In genomic region chr2:35973132-35973736, GRCh38 we compare ENCODE assay signal across 8 cellular contexts.
DNase-seq lines count a peak whose midpoint lies in the region; ATAC-seq and TF ChIP-seq lines count a peak whose summit lies in the region.

No MANE protein-coding gene starts in this region.

- no peaks in the 10 kb centered on the region for H3K9me3 Mint-ChIP-seq in CD14-positive monocyte

- H3K27ac ChIP-seq in muscle layer of duodenum (ENCODE audit: low read length) (peak overlapping the region; percentile 35), uterus (no peak overlapping the region)

- no peaks in the 10 kb centered on the region for H3K36me3 ChIP-seq in muscle layer of duodenum (ENCODE audit: control insufficient read depth in 1 of 2, insufficient read depth in 2 of 2, low read length in 2 of 2)
- H3K36me3 ChIP-seq in uterus: no peaks in the 10 kb centered on the region

- no peak overlapping the region for H3K4me3 Mint-ChIP-seq in CD14-positive monocyte

- TF ChIP-seq CTCF in LNCaP clone FGC (IDR thresholded peaks at IDR 0.05; ENCODE audit: control insufficient read depth, extremely low read depth, insufficient read depth) (peak; percentile 60), cardiac fibroblast (IDR thresholded peaks at IDR 0.05; ENCODE audit: low read depth, low read length) (peak; percentile 60), uterus (IDR thresholded peaks at IDR 0.05) (peak in 1 of 4 experiments; percentile 19), CD14-positive monocyte (IDR thresholded peaks at IDR 0.05) (no peak)

- no peak overlapping the region for H3K4me3 ChIP-seq in LNCaP clone FGC (ENCODE audit: low read depth, low read length)
- H3K4me3 ChIP-seq in cardiac fibroblast (replicated peaks in 1 of 2; ENCODE audit: low read depth in 2 of 2, low read length in 2 of 2): no peak overlapping the region
- H3K4me3 ChIP-seq in muscle layer of duodenum (ENCODE audit: low read depth in 1 of 2, low read length in 2 of 2): no peak overlapping the region
- H3K4me3 ChIP-seq in uterus: no peak overlapping the region

- H3K27me3 ChIP-seq in muscle layer of duodenum (ENCODE audit: low read depth, low read length) (no peaks in the 10 kb centered on the region), uterus (no peaks in the 10 kb centered on the region)

- H3K4me1 ChIP-seq in muscle layer of duodenum (ENCODE audit: control insufficient read depth in 1 of 2, insufficient read depth in 2 of 2, low read length in 2 of 2): no peaks in the 10 kb centered on the region
- H3K4me1 ChIP-seq in uterus: no peaks in the 10 kb centered on the region

- H3K27me3 Mint-ChIP-seq in CD14-positive monocyte (ENCODE audit: low read depth in 3 of 3): peaks cover 0 to 3% (median 2%) of the 10 kb centered on the region in 3 donors

- no peaks in the 10 kb centered on the region for H3K9me3 ChIP-seq in muscle layer of duodenum (ENCODE audit: control insufficient read depth in 1 of 2, low read length in 2 of 2)
- no peaks in the 10 kb centered on the region for H3K9me3 ChIP-seq in uterus

- DNase-seq in SIG-M5 treated with dmso at 0.1 percent for 504 hours (lab: John Stamatoyannopoulos, UW; ENCODE audit: unreplicated experiment) (peak; percentile 13), SIG-M5 (lab: John Stamatoyannopoulos, UW) (no peak), LNCaP clone FGC (ENCODE audit: low read depth) (no peak), cardiac fibroblast (ENCODE audit: low read depth in 2 of 2) (peak; percentile 29 to 53), uterus (no peak), CD14-positive monocyte (ENCODE audit: low spot score) (no peak)

- no peaks in the 10 kb centered on the region for H3K4me1 Mint-ChIP-seq in CD14-positive monocyte

- intact Hi-C loops in uterus (cut with DNase I; ENCODE audit: low total_unique reads): no loop called here
- intact Hi-C loops in CD14-positive monocyte (cut with micrococcal nuclease): no loop called here

- ATAC-seq in GM21717 (IDR thresholded peaks at IDR 0.05; ENCODE audit: unreplicated experiment): peak; percentile 74

- H3K36me3 Mint-ChIP-seq in CD14-positive monocyte: no peaks in the 10 kb centered on the region

- no peak for TF ChIP-seq POLR2A in uterus (IDR thresholded peaks at IDR 0.05)

- H3K27ac Mint-ChIP-seq in CD14-positive monocyte: no peak overlapping the region

Comparison
In these comparisons a context has a peak if more than half of its experiments do, and no peak if none do; other contexts are left out.
1. DNase-seq: peak in SIG-M5 treated with dmso at 0.1 percent for 504 hours (single experiment) and cardiac fibroblast (2 of 2); none in SIG-M5 (single experiment), LNCaP clone FGC (single experiment), uterus (0 of 2) and CD14-positive monocyte (single experiment).